ENCODE assay signal across 16 cellular contexts in genomic region chr4:4394644-4395043, GRCh38. TPM values are rescaled to one million over a fixed set of nuclear protein-coding genes. Genes with fewer than 3 reads are reported as not detected.
DNase-seq lines count a peak whose midpoint lies in the region; ATAC-seq and TF ChIP-seq lines count a peak whose summit lies in the region.
"Had no signal": no experiment of that assay in that cellular context is flagged by ENCODE, and none has a peak within 500 bp of the region (broad histone marks: within the 10 kb centered on the region; RNA-seq: fewer than 3 reads in every experiment).

No MANE protein-coding gene starts in this region.

- peak; percentile 22 for DNase-seq in EL
- peak; percentile 12 for DNase-seq in OCI-M1 (lab: John Stamatoyannopoulos, UW)
- DNase-seq in choroid plexus epithelial cell (ENCODE audit: low read depth), result peak; percentile 7
- peak in 1 of 10 donors; percentile 42 for DNase-seq in naive thymus-derived CD8-positive, alpha-beta T cell
- no peak for DNase-seq in activated CD4-positive, alpha-beta T cell treated with anti-CD3 and anti-CD28 coated beads for 48 hours
- DNase-seq in HFFc6, result no peak
- DNase-seq: activated CD4-positive, alpha-beta T cell treated with anti-CD3 and anti-CD28 coated beads, Interleukin-2, amount 10 ng/mL, durations not matched to agents 24 days and 14 days; activated naive CD8-positive, alpha-beta T cell treated with anti-CD3 and anti-CD28 coated beads, Interleukin-2, amount 10 ng/mL, durations not matched to agents 7 days and 5 days; activated T-cell treated with anti-CD3 and anti-CD28 coated beads, Interleukin-2, amount 50 U/mL, for 1 hour; immature natural killer cell; MV-4-11; NCI-H748 treated with DMSO at 0.1 percent for 48 hours; stimulated activated CD4-positive, alpha-beta T cell treated with anti-CD3 and anti-CD28 coated beads, Interleukin-4, amount 100 ng/mL, for 1 hour; thyroid gland had no signal

- H3K4me3 Mint-ChIP-seq in naive thymus-derived CD8-positive, alpha-beta T cell, result no peak overlapping the region
- no peak overlapping the region for H3K4me3 Mint-ChIP-seq in HFFc6
- H3K4me3 Mint-ChIP-seq: activated CD4-positive, alpha-beta T cell treated with anti-CD3 and anti-CD28 coated beads, Interleukin-2, amount 10 ng/mL, durations not matched to agents 24 days and 14 days; activated naive CD8-positive, alpha-beta T cell treated with anti-CD3 and anti-CD28 coated beads, Interleukin-2, amount 10 ng/mL, durations not matched to agents 7 days and 5 days; immature natural killer cell had no signal

- ATAC-seq in naive thymus-derived CD8-positive, alpha-beta T cell, result no peak
- ATAC-seq in HG03025 (IDR thresholded peaks at IDR 0.05; ENCODE audit: low FRiP score, unreplicated experiment) (no peak), GM18519 (IDR thresholded peaks at IDR 0.05; ENCODE audit: low FRiP score, unreplicated experiment) (no peak)

- POLR2A ChIA-PET in naive thymus-derived CD8-positive, alpha-beta T cell (lab: Charles Lee), result interaction anchor here (1.1 kb wide), 1 partner anchor 46 kb away, joined by 3 read pairs; no protein-coding TSS in a partner anchor

- peak overlapping the region in 7 of 10 donors; percentile 18 to 89 (median 43) for H3K27ac Mint-ChIP-seq in naive thymus-derived CD8-positive, alpha-beta T cell
- no peak overlapping the region for H3K27ac Mint-ChIP-seq in HFFc6
- H3K27ac Mint-ChIP-seq: activated CD4-positive, alpha-beta T cell treated with anti-CD3 and anti-CD28 coated beads, Interleukin-2, amount 10 ng/mL, durations not matched to agents 24 days and 14 days; activated naive CD8-positive, alpha-beta T cell treated with anti-CD3 and anti-CD28 coated beads, Interleukin-2, amount 10 ng/mL, durations not matched to agents 7 days and 5 days had no signal

- H3K36me3 Mint-ChIP-seq in naive thymus-derived CD8-positive, alpha-beta T cell, result peaks cover 8 to 80% (median 31%) of the 10 kb centered on the region in 3 donors
- H3K36me3 Mint-ChIP-seq in HFFc6 (ENCODE audit: low read depth), result no peaks in the 10 kb centered on the region

- H3K9me3 Mint-ChIP-seq in naive thymus-derived CD8-positive, alpha-beta T cell, result peaks cover 0 to 5% (median 0%) of the 10 kb centered on the region in 9 donors
- H3K9me3 Mint-ChIP-seq in HFFc6, result no peaks in the 10 kb centered on the region; the same call in 1 of the 2 replicates
- H3K9me3 Mint-ChIP-seq: activated CD4-positive, alpha-beta T cell treated with anti-CD3 and anti-CD28 coated beads, Interleukin-2, amount 10 ng/mL, durations not matched to agents 24 days and 14 days; activated naive CD8-positive, alpha-beta T cell treated with anti-CD3 and anti-CD28 coated beads, Interleukin-2, amount 10 ng/mL, durations not matched to agents 7 days and 5 days; immature natural killer cell had no signal

- no peak for TF ChIP-seq CTCF in choroid plexus epithelial cell (conservative IDR thresholded peaks at IDR 0.05; ENCODE audit: low read depth, low read length)
- TF ChIP-seq CTCF in HFFc6 (IDR thresholded peaks at IDR 0.05), result no peak

- no peak overlapping the region for H3K4me3 ChIP-seq in choroid plexus epithelial cell (ENCODE audit: low read depth, low read length)
- H3K4me3 ChIP-seq: thyroid gland had no signal

- peaks cover 11 to 46% (median 17%) of the 10 kb centered on the region in 4 donors for H3K4me1 Mint-ChIP-seq in naive thymus-derived CD8-positive, alpha-beta T cell
- peaks cover 6% of the 10 kb centered on the region; the same call in 1 of the 2 replicates for H3K4me1 Mint-ChIP-seq in HFFc6 (ENCODE audit: low read depth)
- H3K4me1 Mint-ChIP-seq: activated CD4-positive, alpha-beta T cell treated with anti-CD3 and anti-CD28 coated beads, Interleukin-2, amount 10 ng/mL, durations not matched to agents 24 days and 14 days had no signal

- H3K27me3 Mint-ChIP-seq in naive thymus-derived CD8-positive, alpha-beta T cell, result peaks cover 0 to 9% (median 0%) of the 10 kb centered on the region in 5 donors
- peaks cover 42% of the 10 kb centered on the region for H3K27me3 Mint-ChIP-seq in HFFc6 (ENCODE audit: insufficient read depth)
- H3K27me3 Mint-ChIP-seq: activated naive CD8-positive, alpha-beta T cell treated with anti-CD3 and anti-CD28 coated beads, Interleukin-2, amount 10 ng/mL, durations not matched to agents 7 days and 5 days had no signal

RNA-seq across cellular contexts. Expression of gene NSG1, which starts 7.7 kb away (rescaled TPM):
- 10 to 100 TPM; 66.3 to 68.0 TPM for total RNA-seq in naive thymus-derived CD8-positive, alpha-beta T cell
- 10 to 100 TPM; 28.1 to 66.1 (median 30.1) TPM for polyA plus RNA-seq in naive thymus-derived CD8-positive, alpha-beta T cell
- total RNA-seq in HFFc6 (2021; fragmentation: NEBNext Ultra II Directional; extraction: Animal tissue kit (Norgen Biotek cat#: 25700)), result under 1 TPM in 2 of 6 experiments, not detected in 4; 0.13 to 0.14 TPM

Comparison
In these comparisons a context has a peak if more than half of its experiments do, and no peak if none do; other contexts are left out.
1. DNase-seq: peak in EL (single experiment), OCI-M1 (single experiment) and choroid plexus epithelial cell (single experiment); none in activated CD4-positive, alpha-beta T cell treated with anti-CD3 and anti-CD28 coated beads for 48 hours (single experiment) and HFFc6 (single experiment).
2. RNA of gene NSG1, which starts 7.7 kb away (total RNA-seq): 66.3 to 68.0 TPM in naive thymus-derived CD8-positive, alpha-beta T cell; 0.13 to 0.14 TPM in HFFc6; every median in the first group is over 10 times any median in the second.